ENCODE assay signal across 8 cellular contexts in the genomic region with DNA sequence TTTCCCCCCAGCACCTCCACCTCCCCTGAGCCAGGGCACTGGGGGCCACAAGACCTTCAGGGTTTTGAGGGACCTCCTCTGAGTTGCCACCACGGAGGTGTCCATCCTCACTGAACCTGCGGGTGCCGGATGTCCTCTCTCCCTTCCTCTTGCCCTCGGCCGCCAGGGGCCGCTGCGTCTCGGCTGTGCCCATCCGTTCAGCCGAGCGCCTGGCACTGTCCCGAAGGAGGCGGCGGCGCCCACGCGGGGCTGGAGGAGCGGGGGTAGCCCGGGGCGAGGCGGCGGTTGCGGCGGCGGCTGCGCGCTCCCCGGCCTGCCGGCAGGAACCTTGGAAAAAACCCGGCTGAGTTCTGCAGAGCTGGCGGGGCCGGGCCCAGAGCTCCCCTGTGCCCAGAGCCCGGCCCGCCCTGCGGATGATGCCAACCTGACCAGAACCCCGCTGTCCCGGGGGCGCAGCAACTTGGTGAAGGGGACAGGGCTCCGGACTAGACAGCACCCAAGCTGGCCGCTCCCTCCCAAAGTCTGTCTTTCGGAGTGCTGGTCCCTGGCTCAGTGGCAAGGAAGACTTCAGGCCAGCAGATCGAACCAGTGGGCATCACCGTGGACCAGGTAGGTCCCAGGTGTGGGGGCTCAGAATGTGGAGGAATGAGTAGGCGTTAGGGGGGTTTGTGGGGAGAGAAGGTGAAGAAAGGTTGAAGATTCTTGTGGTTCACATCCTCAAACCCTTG. TPM values are rescaled to one million over a fixed set of nuclear protein-coding genes. Genes with fewer than 3 reads are reported as not detected.
DNase-seq lines count a peak whose midpoint lies in the region; ATAC-seq and TF ChIP-seq lines count a peak whose summit lies in the region.

No MANE protein-coding gene starts in this region.

- no peaks in the 10 kb centered on the region for H3K9me3 ChIP-seq in CD8-positive, alpha-beta memory T cell (ENCODE audit: low read length)
- H3K9me3 ChIP-seq in PC-9 (ENCODE audit: insufficient read depth, low read depth) (no peaks in the 10 kb centered on the region), fibroblast of lung (ENCODE audit: control insufficient read depth, insufficient read depth, low read depth, low read length) (no peaks in the 10 kb centered on the region)

- H3K79me2 ChIP-seq in PC-9 (ENCODE audit: low read depth) = no peaks in the 10 kb centered on the region
- no peaks in the 10 kb centered on the region for H3K79me2 ChIP-seq in fibroblast of lung (ENCODE audit: control insufficient read depth, insufficient read depth, low read length)

- POLR2A ChIA-PET in CD8-positive, alpha-beta memory T cell (lab: Charles Lee) = no interaction called here
- POLR2A ChIA-PET in PC-9 (lab: Charles Lee; ENCODE audit: unreplicated experiment) = no interaction called here

- peak overlapping the region; percentile 81 for H3K4me2 ChIP-seq in PC-9
- peak overlapping the region; percentile 58 for H3K4me2 ChIP-seq in fibroblast of lung (ENCODE audit: extremely low read depth, insufficient read depth, low read length)

- BruUV-seq in PC-9 (replicated peaks; lab: Mats Ljungman, UMichigan) = no TSS peak

- CTCF ChIA-PET in CD8-positive, alpha-beta memory T cell (lab: Charles Lee) = interaction anchor here (0.6 to 3.7 kb wide), 21 partner anchors 8 to 963 kb away, joined by 3 to 23 read pairs (median 3); a partner anchor contains a TSS
- CTCF ChIA-PET in PC-9 (lab: Charles Lee) = interaction anchor here (0.5 to 2.3 kb wide), 5 partner anchors 16 to 355 kb away, joined by 3 to 18 read pairs (median 10); a partner anchor contains a TSS

- no peaks in the 10 kb centered on the region for H3K9me2 ChIP-seq in PC-9 (ENCODE audit: insufficient read depth)

- H3K27me3 Mint-ChIP-seq in CD8-positive, alpha-beta memory T cell = peaks cover 11 to 27% of the 10 kb centered on the region in 2 donors
- H3K27me3 Mint-ChIP-seq in activated T-cell treated with anti-CD3 and anti-CD28 coated beads, Interleukin-2, amount 50 U/mL, for 72 hours (ENCODE audit: low read depth) = peaks cover 46% of the 10 kb centered on the region
- H3K27me3 Mint-ChIP-seq in neural crest cell (ENCODE audit: low read depth) = peaks cover 33% of the 10 kb centered on the region
- peaks cover 68% of the 10 kb centered on the region for H3K27me3 Mint-ChIP-seq in stimulated activated naive CD8-positive, alpha-beta T cell treated with anti-CD3 and anti-CD28 coated beads, Interleukin-15, amount 100 ng/mL, for 72 hours

- TF ChIP-seq CTCF in PC-9 (conservative IDR thresholded peaks at IDR 0.05) (peak; percentile 93), fibroblast of lung (conservative IDR thresholded peaks at IDR 0.05 in 1 of 2, IDR thresholded peaks at IDR 0.05 in 1 of 2; ENCODE audit: low read depth in 1 of 2, low read length in 2 of 2) (peak; percentile 75 to 79), neural crest cell (conservative IDR thresholded peaks at IDR 0.05) (peak; percentile 88)

- H2AFZ ChIP-seq in PC-9 (peak overlapping the region; percentile 78; the same call in 1 of the 2 replicates), fibroblast of lung (ENCODE audit: low read length) (peak overlapping the region; percentile 66)

- H3K4me1 Mint-ChIP-seq in CD8-positive, alpha-beta memory T cell = peaks cover 24 to 37% (median 24%) of the 10 kb centered on the region in 3 donors
- H3K4me1 Mint-ChIP-seq in activated T-cell treated with anti-CD3 and anti-CD28 coated beads, Interleukin-2, amount 50 U/mL, for 72 hours (ENCODE audit: low read depth) = peaks cover 40% of the 10 kb centered on the region
- H3K4me1 Mint-ChIP-seq in neural crest cell = peaks cover 42% of the 10 kb centered on the region
- H3K4me1 Mint-ChIP-seq in stimulated activated naive CD8-positive, alpha-beta T cell treated with anti-CD3 and anti-CD28 coated beads, Interleukin-15, amount 100 ng/mL, for 72 hours = peaks cover 62% of the 10 kb centered on the region

- no peak overlapping the region for H3K4me3 ChIP-seq in CD8-positive, alpha-beta memory T cell (ENCODE audit: low read length)
- peak overlapping the region; percentile 42; the same call in 1 of the 2 replicates for H3K4me3 ChIP-seq in PC-9
- H3K4me3 ChIP-seq in fibroblast of lung (replicated peaks in 1 of 4; ENCODE audit: control extremely low read depth in 1 of 4, insufficient read depth in 1 of 4, low read depth in 3 of 4, low read length in 4 of 4) = peak overlapping the region in 1 of 4 experiments; percentile 25

- H3K27me3 ChIP-seq in CD8-positive, alpha-beta memory T cell (ENCODE audit: insufficient read depth, low read length, poor library complexity, severe bottlenecking) = peaks cover 13% of the 10 kb centered on the region
- H3K27me3 ChIP-seq in PC-9 (ENCODE audit: insufficient read depth, low read depth) (no peaks in the 10 kb centered on the region), fibroblast of lung (ENCODE audit: control insufficient read depth, insufficient read depth, low read length) (peaks cover 3% of the 10 kb centered on the region)

- no peaks in the 10 kb centered on the region for H3K9me3 Mint-ChIP-seq in CD8-positive, alpha-beta memory T cell
- H3K9me3 Mint-ChIP-seq in activated T-cell treated with anti-CD3 and anti-CD28 coated beads, Interleukin-2, amount 50 U/mL, for 72 hours = no peaks in the 10 kb centered on the region
- no peaks in the 10 kb centered on the region for H3K9me3 Mint-ChIP-seq in neural crest cell
- H3K9me3 Mint-ChIP-seq in stimulated activated naive CD8-positive, alpha-beta T cell treated with anti-CD3 and anti-CD28 coated beads, Interleukin-15, amount 100 ng/mL, for 72 hours = no peaks in the 10 kb centered on the region

- H3K36me3 Mint-ChIP-seq in CD8-positive, alpha-beta memory T cell = peaks cover 0 to 3% (median 2%) of the 10 kb centered on the region in 3 donors
- H3K36me3 Mint-ChIP-seq in activated T-cell treated with anti-CD3 and anti-CD28 coated beads, Interleukin-2, amount 50 U/mL, for 72 hours (ENCODE audit: insufficient read depth in 2 of 2) = no peaks in the 10 kb centered on the region
- H3K36me3 Mint-ChIP-seq in neural crest cell (ENCODE audit: low read depth) = no peaks in the 10 kb centered on the region

- intact Hi-C loops in PC-9 (cut with micrococcal nuclease; ENCODE audit: unreplicated experiment) = loop anchor here (1.0 to 5.0 kb wide), 7 partner anchors 85 to 958 kb away; a partner anchor contains a TSS

- no peak overlapping the region for H3K27ac ChIP-seq in CD8-positive, alpha-beta memory T cell (ENCODE audit: low read depth, low read length)
- H3K27ac ChIP-seq in PC-9 (no peak overlapping the region), fibroblast of lung (ENCODE audit: insufficient read depth, low read length) (no peak overlapping the region)

- H3F3A ChIP-seq in PC-9 (ENCODE audit: insufficient read depth, low read depth) = peaks cover 14% of the 10 kb centered on the region

- peak overlapping the region in 4 of 7 donors; percentile 27 to 46 (median 42) for H3K4me3 Mint-ChIP-seq in CD8-positive, alpha-beta memory T cell
- peak overlapping the region; percentile 70 to 72 for H3K4me3 Mint-ChIP-seq in activated T-cell treated with anti-CD3 and anti-CD28 coated beads, Interleukin-2, amount 50 U/mL, for 72 hours
- H3K4me3 Mint-ChIP-seq in neural crest cell = peak overlapping the region; percentile 50
- H3K4me3 Mint-ChIP-seq in stimulated activated naive CD8-positive, alpha-beta T cell treated with anti-CD3 and anti-CD28 coated beads, Interleukin-15, amount 100 ng/mL, for 72 hours = peak overlapping the region; percentile 55 to 78

- peak; percentile 59 to 79 (median 67) for DNase-seq in CD8-positive, alpha-beta memory T cell
- peak; percentile 53 for DNase-seq in HT1080 (ENCODE audit: low read depth)
- peak; percentile 55 to 78 for DNase-seq in PC-9
- peak; percentile 83 to 88 for DNase-seq in activated T-cell treated with anti-CD3 and anti-CD28 coated beads, Interleukin-2, amount 50 U/mL, for 72 hours
- DNase-seq in fibroblast of lung (ENCODE audit: low read depth in 2 of 2) = peak; percentile 53 to 56
- DNase-seq in neural crest cell (ENCODE audit: low read depth, low spot score) = peak; percentile 79
- DNase-seq in stimulated activated naive CD8-positive, alpha-beta T cell treated with anti-CD3 and anti-CD28 coated beads, Interleukin-15, amount 100 ng/mL, for 72 hours = peak; percentile 72 to 77

- peaks cover 19% of the 10 kb centered on the region for H3K4me1 ChIP-seq in CD8-positive, alpha-beta memory T cell (ENCODE audit: insufficient read depth, low read length)
- H3K4me1 ChIP-seq in PC-9 (replicated peaks; ENCODE audit: insufficient read depth) (peaks cover 13% of the 10 kb centered on the region), fibroblast of lung (ENCODE audit: control insufficient read depth, extremely low read depth, insufficient read depth, low read length) (peaks cover 6% of the 10 kb centered on the region)

- no peaks in the 10 kb centered on the region for H3K36me3 ChIP-seq in CD8-positive, alpha-beta memory T cell (ENCODE audit: insufficient read depth, low read length)
- H3K36me3 ChIP-seq in PC-9 (ENCODE audit: low read depth) = no peaks in the 10 kb centered on the region
- H3K36me3 ChIP-seq in fibroblast of lung (ENCODE audit: control insufficient read depth, insufficient read depth, low read length) = no peaks in the 10 kb centered on the region

- H4K20me1 ChIP-seq in PC-9 (ENCODE audit: insufficient read depth) (no peaks in the 10 kb centered on the region), fibroblast of lung (ENCODE audit: control insufficient read depth, extremely low read depth, insufficient read depth, low read length) (no peaks in the 10 kb centered on the region)

- ATAC-seq in activated T-cell treated with anti-CD3 and anti-CD28 coated beads, Interleukin-2, amount 50 U/mL, for 72 hours (replicated peaks in 1 of 2) = peak; percentile 35 to 43
- ATAC-seq in stimulated activated naive CD8-positive, alpha-beta T cell treated with anti-CD3 and anti-CD28 coated beads, Interleukin-15, amount 100 ng/mL, for 72 hours = peak; percentile 43
- no peak for ATAC-seq in HG03439 (IDR thresholded peaks at IDR 0.05; ENCODE audit: unreplicated experiment)

- no peak overlapping the region for H3K9ac ChIP-seq in fibroblast of lung (ENCODE audit: insufficient read depth, low read length)

- H3K27ac Mint-ChIP-seq in CD8-positive, alpha-beta memory T cell = peak overlapping the region in 1 of 8 donors; percentile 84
- H3K27ac Mint-ChIP-seq in activated T-cell treated with anti-CD3 and anti-CD28 coated beads, Interleukin-2, amount 50 U/mL, for 72 hours = no peak overlapping the region
- no peak overlapping the region for H3K27ac Mint-ChIP-seq in neural crest cell (ENCODE audit: unreplicated experiment)
- H3K27ac Mint-ChIP-seq in stimulated activated naive CD8-positive, alpha-beta T cell treated with anti-CD3 and anti-CD28 coated beads, Interleukin-15, amount 100 ng/mL, for 72 hours = no peak overlapping the region

RNA-seq across cellular contexts. Expression of a gene that starts 3.7 kb away (rescaled TPM):
- total RNA-seq in CD8-positive, alpha-beta memory T cell = under 1 TPM in 1 of 2 experiments, not detected in 1; 0.33 TPM
- polyA plus RNA-seq in CD8-positive, alpha-beta memory T cell = not detected
- total RNA-seq in HT1080 (2014; rRNA removed; shearing (Covaris generic)) = 0.27 and 0.59 TPM in 2 replicates
- 0.99 and 1.1 TPM in 2 replicates for polyA plus RNA-seq in HT1080 (2015; cell fraction: cytosol; rRNA removed)
- 1.6 and 1.8 TPM in 2 replicates for polyA plus RNA-seq in HT1080 (2015; cell fraction: nucleus; rRNA removed)
- 6.0 and 7.7 TPM in 2 replicates for total RNA-seq in PC-9 (2021)
- total RNA-seq in activated T-cell treated with anti-CD3 and anti-CD28 coated beads, Interleukin-2, amount 50 U/mL, for 72 hours = 1 to 10 TPM; 1.2 to 1.3 TPM
- total RNA-seq in fibroblast of lung = 0.83 and 1.0 TPM in 2 replicates
- 0.62 and 0.79 TPM in 2 replicates for polyA plus RNA-seq in fibroblast of lung
- polyA plus RNA-seq in fibroblast of lung (2012) = 0.72 and 0.99 TPM in 2 replicates
- polyA minus RNA-seq in fibroblast of lung (ENCODE audit: low replicate concordance) = 0.96 and 1.3 TPM in 2 replicates
- 1.1 and 1.4 TPM in 2 replicates for total RNA-seq in neural crest cell

RNA-seq across cellular contexts. Expression of a gene that starts 11.9 kb away (rescaled TPM):
- 10 to 100 TPM; 20.3 to 23.0 TPM for total RNA-seq in CD8-positive, alpha-beta memory T cell
- polyA plus RNA-seq in CD8-positive, alpha-beta memory T cell = 53.2 TPM
- total RNA-seq in HT1080 (2014; rRNA removed; shearing (Covaris generic)) = 325 and 423 TPM in 2 replicates
- 414 and 484 TPM in 2 replicates for polyA plus RNA-seq in HT1080 (2015; cell fraction: cytosol; rRNA removed)
- 222 and 239 TPM in 2 replicates for polyA plus RNA-seq in HT1080 (2015; cell fraction: nucleus; rRNA removed)
- total RNA-seq in PC-9 (2021) (200 and 220 TPM in 2 replicates), fibroblast of lung (386 and 484 TPM in 2 replicates), neural crest cell (114 and 125 TPM in 2 replicates)
- 10 to 100 TPM; 45.7 to 54.4 TPM for total RNA-seq in activated T-cell treated with anti-CD3 and anti-CD28 coated beads, Interleukin-2, amount 50 U/mL, for 72 hours
- 857 and 1,115 TPM in 2 replicates for polyA plus RNA-seq in fibroblast of lung
- 761 and 793 TPM in 2 replicates for polyA plus RNA-seq in fibroblast of lung (2012)
- 917 and 1,040 TPM in 2 replicates for polyA minus RNA-seq in fibroblast of lung (ENCODE audit: low replicate concordance)

RNA-seq across cellular contexts. Expression of a gene that starts 44.4 kb away (rescaled TPM):
- total RNA-seq in CD8-positive, alpha-beta memory T cell = 10 to 100 TPM; 29.9 to 31.0 TPM
- polyA plus RNA-seq in CD8-positive, alpha-beta memory T cell = 33.7 TPM
- total RNA-seq in HT1080 (2014; rRNA removed; shearing (Covaris generic)) = 41.5 and 58.9 TPM in 2 replicates
- 22.2 and 24.7 TPM in 2 replicates for polyA plus RNA-seq in HT1080 (2015; cell fraction: cytosol; rRNA removed)
- polyA plus RNA-seq in HT1080 (2015; cell fraction: nucleus; rRNA removed) = 171 and 191 TPM in 2 replicates
- total RNA-seq in PC-9 (2021) (73.7 and 78.3 TPM in 2 replicates), fibroblast of lung (40.3 and 42.9 TPM in 2 replicates), neural crest cell (74.9 and 77.2 TPM in 2 replicates)
- 10 to 100 TPM; 76.8 to 80.8 TPM for total RNA-seq in activated T-cell treated with anti-CD3 and anti-CD28 coated beads, Interleukin-2, amount 50 U/mL, for 72 hours
- polyA plus RNA-seq in fibroblast of lung = 39.6 and 51.8 TPM in 2 replicates
- 67.4 and 79.3 TPM in 2 replicates for polyA plus RNA-seq in fibroblast of lung (2012)
- polyA minus RNA-seq in fibroblast of lung (ENCODE audit: low replicate concordance) = 117 and 218 TPM in 2 replicates
